8 cellular contexts compared by ENCODE assay signal in the genomic region with DNA sequence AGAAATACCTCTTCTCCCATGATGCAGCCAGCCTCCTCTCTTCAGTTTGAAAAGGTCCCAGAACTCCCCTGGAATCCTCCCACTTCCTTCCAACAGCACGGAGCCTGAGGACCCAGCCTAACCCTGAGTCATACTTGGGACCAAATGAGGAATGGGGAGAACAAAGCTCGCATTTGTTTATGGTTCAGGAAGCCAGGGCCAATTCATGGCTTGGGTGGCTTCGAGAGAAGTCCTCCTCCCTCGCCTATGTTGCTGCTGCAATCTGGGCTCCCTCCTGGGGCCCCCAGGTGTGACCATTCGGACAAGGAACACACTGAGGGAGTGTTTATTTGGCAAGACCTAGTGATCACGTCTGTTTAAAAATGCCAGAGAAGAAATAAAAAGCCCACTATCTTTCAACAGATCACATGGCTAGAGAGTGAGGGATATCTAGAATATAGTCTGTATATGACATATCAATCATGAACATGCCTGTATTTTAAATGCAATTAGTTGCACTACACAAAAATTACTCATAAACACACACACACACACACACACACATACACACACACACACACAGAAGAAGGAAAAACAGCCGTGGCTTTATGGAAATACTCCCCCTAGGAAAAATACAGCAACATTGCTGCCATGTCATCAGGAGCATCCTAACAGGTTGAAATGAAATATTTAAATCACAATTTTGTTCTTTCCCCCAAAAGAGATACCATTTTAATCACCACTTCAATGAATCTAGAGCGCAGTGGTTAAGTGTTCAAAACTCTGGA.
DNase-seq lines count a peak whose midpoint lies in the region; ATAC-seq and TF ChIP-seq lines count a peak whose summit lies in the region.

No MANE protein-coding gene starts in this region.

- peaks cover 5 to 17% of the 10 kb centered on the region in 2 experiments for H3K4me1 ChIP-seq in SK-N-SH (ENCODE audit: control insufficient read depth in 1 of 2, insufficient read depth in 2 of 2, low read depth in 1 of 2, low read length in 1 of 2)

- H4K20me1 ChIP-seq in SK-N-SH (ENCODE audit: insufficient read depth), result no peaks in the 10 kb centered on the region

- 0 out of 4 replicates have a peak, but pooled peaks of 1 of the 2 experiments have one; percentile 40 for TF ChIP-seq EP300 in SK-N-SH (IDR thresholded peaks at IDR 0.05; ENCODE audit: borderline replicate concordance in 1 of 2, low read depth in 1 of 2, low read length in 1 of 2)

- 0 out of 2 replicates have a peak overlapping the region, but pooled peaks have one; percentile 66 for H2AFZ ChIP-seq in SK-N-SH (ENCODE audit: low read depth)

- peak overlapping the region; percentile 84 for H3K4me2 ChIP-seq in SK-N-SH

- H3K36me3 Mint-ChIP-seq in Calu3 (ENCODE audit: insufficient read depth, unreplicated experiment) (peaks cover 47% of the 10 kb centered on the region), osteocyte (ENCODE audit: unreplicated experiment) (no peaks in the 10 kb centered on the region)

- BruUV-seq in Calu3 (replicated peaks; lab: Mats Ljungman, UMichigan), result TSS peak; percentile 80

- TF ChIP-seq RAD21 in SK-N-SH (IDR thresholded peaks at IDR 0.05; ENCODE audit: low read length), result 0 out of 2 replicates have a peak, but pooled peaks have one; percentile 5

- H3K27me3 Mint-ChIP-seq in Calu3 (ENCODE audit: unreplicated experiment) (no peaks in the 10 kb centered on the region), osteocyte (ENCODE audit: unreplicated experiment) (no peaks in the 10 kb centered on the region)

- H3K4me3 ChIP-seq in SK-N-SH (ENCODE audit: low read depth in 2 of 2, low read length in 1 of 2), result peak overlapping the region; percentile 44 to 76; a peak in 3 of 4 replicates
- H3K4me3 ChIP-seq in foreskin fibroblast (ENCODE audit: low read depth in 1 of 2, low read length in 2 of 2), result peak overlapping the region; percentile 37 to 49

- no peaks in the 10 kb centered on the region for H3K36me3 ChIP-seq in SK-N-SH (replicated peaks in 1 of 2; ENCODE audit: control insufficient read depth in 1 of 2, insufficient read depth in 2 of 2, low read length in 1 of 2)

- H3K9me3 ChIP-seq in SK-N-SH, result no peaks in the 10 kb centered on the region

- H3K27ac Mint-ChIP-seq in Calu3 (ENCODE audit: unreplicated experiment) (peak overlapping the region; percentile 99), osteocyte (ENCODE audit: unreplicated experiment) (peak overlapping the region; percentile 92)

- peak overlapping the region; percentile 53 to 96 for H3K27ac ChIP-seq in SK-N-SH (ENCODE audit: low read depth in 2 of 2, low read length in 1 of 2)

- H3K9me3 Mint-ChIP-seq in Calu3 (ENCODE audit: low read depth, unreplicated experiment) (no peaks in the 10 kb centered on the region), osteocyte (ENCODE audit: unreplicated experiment) (peaks cover 20% of the 10 kb centered on the region)

- H3K79me2 ChIP-seq in SK-N-SH (ENCODE audit: insufficient read depth), result peaks cover 54% of the 10 kb centered on the region

- H3K9me2 ChIP-seq in SK-N-SH, result no peaks in the 10 kb centered on the region

- no peaks in the 10 kb centered on the region for H3K27me3 ChIP-seq in SK-N-SH (ENCODE audit: insufficient read depth)

- H3K4me3 Mint-ChIP-seq in Calu3 (ENCODE audit: low read depth, unreplicated experiment), result peak overlapping the region; percentile 85
- H3K4me3 Mint-ChIP-seq in osteocyte (ENCODE audit: unreplicated experiment), result peak overlapping the region; percentile 71

- WGBS in SK-N-SH (ENCODE audit: low lambda C conversion rate), result 17% methylated on average over 8 of the region's 8 CpGs

- intact Hi-C loops in Calu3 (cut with micrococcal nuclease; ENCODE audit: unreplicated experiment), result loop anchor here (5.0 kb wide), 2 partner anchors 86 to 216 kb away; partner anchors contain the start of gene SH3KBP1

- H3K4me1 Mint-ChIP-seq in Calu3 (ENCODE audit: low read depth, unreplicated experiment) (peaks cover 54% of the 10 kb centered on the region), osteocyte (ENCODE audit: unreplicated experiment) (peaks cover 68% of the 10 kb centered on the region)

- peaks cover 43% of the 10 kb centered on the region for H3F3A ChIP-seq in SK-N-SH (replicated peaks; ENCODE audit: insufficient read depth)

- DNase-seq in Calu3 (peak; percentile 76), SK-N-SH (peak; percentile 4), foreskin fibroblast (peak; percentile 71 to 86), osteocyte (ENCODE audit: extremely low spot score, unreplicated experiment) (no peak), RKO (ENCODE audit: low spot score) (no peak)

- CTCF ChIA-PET in Calu3 (lab: Charles Lee), result interaction anchor here (0.6 to 1.2 kb wide), 8 partner anchors 13 to 396 kb away, joined by 3 to 6 read pairs (median 4); no protein-coding TSS in a partner anchor
- CTCF ChIA-PET in SK-N-SH (lab: Yijun Ruan, JAX), result interaction anchor here (0.7 kb wide), 1 partner anchor 8 kb away, joined by 3 read pairs; no protein-coding TSS in a partner anchor

- ATAC-seq in HG02981 (IDR thresholded peaks at IDR 0.05; ENCODE audit: unreplicated experiment), result no peak
- no peak for ATAC-seq in HG03039 (IDR thresholded peaks at IDR 0.05; ENCODE audit: unreplicated experiment)
- no peak for ATAC-seq in HG03095 (IDR thresholded peaks at IDR 0.05; ENCODE audit: unreplicated experiment)

- TF ChIP-seq CTCF in Calu3 (IDR thresholded peaks at IDR 0.05; ENCODE audit: unreplicated experiment) (no peak), SK-N-SH (IDR thresholded peaks at IDR 0.05) (peak; percentile 48), foreskin fibroblast (IDR thresholded peaks at IDR 0.05; ENCODE audit: low read depth, low read length) (no peak), osteocyte (IDR thresholded peaks at IDR 0.05) (no peak)

- POLR2A ChIA-PET in SK-N-SH (lab: Yijun Ruan, JAX), result no interaction called here

- H3K9ac ChIP-seq in SK-N-SH, result peak overlapping the region; percentile 81

TF ChIP-seq in SK-N-SH, 30 proteins besides CTCF, POLR2A, EP300 and RAD21 (continues in another document):
- no peak for TF ChIP-seq MXI1 (IDR thresholded peaks at IDR 0.05; ENCODE audit: low read depth, low read length)
- no peak for TF ChIP-seq REST (IDR thresholded peaks at IDR 0.05; ENCODE audit: low read depth, low read length)
- TF ChIP-seq YY1 (IDR thresholded peaks at IDR 0.05; ENCODE audit: low read depth), result peak; percentile 17; the same call in 1 of the 2 replicates
- TF ChIP-seq, protein P1, sequence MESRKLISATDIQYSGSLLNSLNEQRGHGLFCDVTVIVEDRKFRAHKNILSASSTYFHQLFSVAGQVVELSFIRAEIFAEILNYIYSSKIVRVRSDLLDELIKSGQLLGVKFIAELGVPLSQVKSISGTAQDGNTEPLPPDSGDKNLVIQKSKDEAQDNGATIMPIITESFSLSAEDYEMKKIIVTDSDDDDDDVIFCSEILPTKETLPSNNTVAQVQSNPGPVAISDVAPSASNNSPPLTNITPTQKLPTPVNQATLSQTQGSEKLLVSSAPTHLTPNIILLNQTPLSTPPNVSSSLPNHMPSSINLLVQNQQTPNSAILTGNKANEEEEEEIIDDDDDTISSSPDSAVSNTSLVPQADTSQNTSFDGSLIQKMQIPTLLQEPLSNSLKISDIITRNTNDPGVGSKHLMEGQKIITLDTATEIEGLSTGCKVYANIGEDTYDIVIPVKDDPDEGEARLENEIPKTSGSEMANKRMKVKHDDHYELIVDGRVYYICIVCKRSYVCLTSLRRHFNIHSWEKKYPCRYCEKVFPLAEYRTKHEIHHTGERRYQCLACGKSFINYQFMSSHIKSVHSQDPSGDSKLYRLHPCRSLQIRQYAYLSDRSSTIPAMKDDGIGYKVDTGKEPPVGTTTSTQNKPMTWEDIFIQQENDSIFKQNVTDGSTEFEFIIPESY (IDR thresholded peaks at IDR 0.05; ENCODE audit: borderline replicate concordance, low read depth), result no peak
- no peak for TF ChIP-seq IRF3 (IDR thresholded peaks at IDR 0.05; ENCODE audit: low read depth, low read length)
- no peak for TF ChIP-seq FOXJ3 (CRISPR knock-in tag; IDR thresholded peaks at IDR 0.05)

Comparison
In these comparisons a context has a peak if more than half of its experiments do, and no peak if none do; other contexts are left out.
1. DNase-seq: peak in Calu3 (single experiment), SK-N-SH (single experiment) and foreskin fibroblast (2 of 2); none in osteocyte (single experiment) and RKO (single experiment).